Comparison of ENCODE assay signal across 15 cellular contexts in the genomic region with DNA sequence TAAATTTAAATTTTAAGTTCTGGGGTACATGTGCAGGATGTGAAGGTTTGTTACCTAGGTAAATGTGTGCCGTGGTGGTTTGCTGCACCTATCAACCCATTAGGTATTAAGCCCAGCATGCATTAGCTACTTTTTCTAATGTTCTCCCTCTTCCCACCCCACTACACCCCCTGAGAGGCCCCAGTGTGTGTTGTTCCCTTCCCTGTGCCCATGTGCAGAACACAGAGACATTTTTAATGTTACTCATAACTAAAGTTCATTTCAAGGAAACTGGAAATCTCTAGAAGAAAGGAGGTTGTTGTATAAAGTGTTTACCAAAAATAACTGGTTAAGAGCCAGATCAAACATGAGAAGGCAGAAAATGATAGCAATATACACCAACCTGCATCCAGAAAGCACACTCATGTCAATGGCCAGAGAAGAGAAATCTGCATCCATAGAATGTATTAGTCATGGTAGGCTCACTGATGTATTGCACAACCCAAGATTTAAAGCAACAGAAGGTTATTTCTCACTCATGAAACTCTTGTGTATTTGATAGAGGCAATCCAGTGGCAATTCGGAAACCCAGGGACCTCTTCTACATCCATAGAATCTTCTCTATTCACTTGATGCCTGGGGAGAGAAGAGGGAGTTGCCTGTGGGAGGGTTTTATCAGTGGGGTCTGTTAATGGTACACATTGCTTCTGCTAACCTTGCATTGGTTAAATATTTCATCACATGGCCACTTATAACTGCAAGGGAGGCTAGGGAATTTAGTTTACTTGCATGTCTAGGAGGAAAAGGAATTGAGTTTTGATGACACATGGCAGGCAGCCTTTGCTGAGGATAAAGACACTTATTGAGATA.
DNase-seq lines count a peak whose midpoint lies in the region; ATAC-seq and TF ChIP-seq lines count a peak whose summit lies in the region.
"Had no signal": no experiment of that assay in that cellular context is flagged by ENCODE, and none has a peak within 500 bp of the region (broad histone marks: within the 10 kb centered on the region; RNA-seq: fewer than 3 reads in every experiment).

No MANE protein-coding gene starts in this region.

- H2BK120ac ChIP-seq in trophoblast cell (ENCODE audit: insufficient read depth, low read length, poor library complexity) = peak overlapping the region; percentile 28

- H3K4me1 ChIP-seq in trophoblast cell (ENCODE audit: control insufficient read depth in 1 of 2, insufficient read depth in 2 of 2, low read length in 2 of 2) = peaks cover 4 to 12% of the 10 kb centered on the region in 2 experiments
- H3K4me1 ChIP-seq: thyroid gland had no signal

- no peak overlapping the region for H2BK12ac ChIP-seq in trophoblast cell (ENCODE audit: low read length)

- peaks cover 5% of the 10 kb centered on the region for H3K79me1 ChIP-seq in trophoblast cell (ENCODE audit: low read length)

- H3K14ac ChIP-seq in trophoblast cell (ENCODE audit: low read length) = no peak overlapping the region

- H3K9ac ChIP-seq in trophoblast cell (ENCODE audit: low read length) = no peak overlapping the region

- no peaks in the 10 kb centered on the region for H3K36me3 ChIP-seq in trophoblast cell (ENCODE audit: control insufficient read depth in 1 of 2, insufficient read depth in 2 of 2, low read length in 2 of 2)
- H3K36me3 ChIP-seq: thyroid gland had no signal

- DNase-seq in GM04503 (ENCODE audit: low read depth) (peak; percentile 48), NOMO-1 treated with DMSO at 0.1 percent for 48 hours (lab: John Stamatoyannopoulos, UW; ENCODE audit: unreplicated experiment) (peak; percentile 51), epithelial cell of proximal tubule (ENCODE audit: low read depth) (peak; percentile 57), trophoblast cell (peak; percentile 14 to 67)
- no peak for DNase-seq in activated naive CD8-positive, alpha-beta T cell treated with anti-CD3 and anti-CD28 coated beads for 36 hours
- DNase-seq: activated CD8-positive, alpha-beta T cell treated with anti-CD3 and anti-CD28 coated beads for 36 hours; activated naive CD8-positive, alpha-beta T cell treated with anti-CD3 and anti-CD28 coated beads, Interleukin-2, amount 10 ng/mL, durations not matched to agents 7 days and 5 days; endodermal cell; islet precursor cell; NCI-H187; occipital lobe; SHP77 treated with DMSO at 0.1 percent for 48 hours; thyroid gland had no signal

- H3K27me3 Mint-ChIP-seq in activated naive CD8-positive, alpha-beta T cell treated with anti-CD3 and anti-CD28 coated beads for 36 hours = peaks cover 4% of the 10 kb centered on the region

- ATAC-seq in GM19023 (IDR thresholded peaks at IDR 0.05; ENCODE audit: unreplicated experiment) (no peak), GM21723 (IDR thresholded peaks at IDR 0.05; ENCODE audit: unreplicated experiment) (no peak)
- ATAC-seq: activated CD8-positive, alpha-beta T cell treated with anti-CD3 and anti-CD28 coated beads for 36 hours had no signal

- H3K79me2 ChIP-seq in trophoblast cell (ENCODE audit: control insufficient read depth, insufficient read depth, low read length, poor library complexity) = no peaks in the 10 kb centered on the region

- no peaks in the 10 kb centered on the region for H3K27me3 ChIP-seq in trophoblast cell (ENCODE audit: insufficient read depth, low read length)
- H3K27me3 ChIP-seq: thyroid gland had no signal

- no peak overlapping the region for H2AFZ ChIP-seq in trophoblast cell (ENCODE audit: insufficient read depth, low read length, poor library complexity)

- H3K4me3 Mint-ChIP-seq in activated naive CD8-positive, alpha-beta T cell treated with anti-CD3 and anti-CD28 coated beads for 36 hours = no peak overlapping the region
- H3K4me3 Mint-ChIP-seq: activated CD8-positive, alpha-beta T cell treated with anti-CD3 and anti-CD28 coated beads for 36 hours; activated naive CD8-positive, alpha-beta T cell treated with anti-CD3 and anti-CD28 coated beads, Interleukin-2, amount 10 ng/mL, durations not matched to agents 7 days and 5 days; endodermal cell had no signal

- WGBS in trophoblast cell (ENCODE audit: extremely low coverage, insufficient coverage, insufficient read length) = no CpG with 5 or more reads among the region's 2 CpGs

- no peak overlapping the region for H3K27ac Mint-ChIP-seq in activated naive CD8-positive, alpha-beta T cell treated with anti-CD3 and anti-CD28 coated beads for 36 hours
- H3K27ac Mint-ChIP-seq: activated CD8-positive, alpha-beta T cell treated with anti-CD3 and anti-CD28 coated beads for 36 hours; activated naive CD8-positive, alpha-beta T cell treated with anti-CD3 and anti-CD28 coated beads, Interleukin-2, amount 10 ng/mL, durations not matched to agents 7 days and 5 days; endodermal cell had no signal

- no peak overlapping the region for H3K4ac ChIP-seq in trophoblast cell (ENCODE audit: low read depth, low read length)

- no peak overlapping the region for H3K4me2 ChIP-seq in trophoblast cell (ENCODE audit: low read length)

- H3K9me3 Mint-ChIP-seq in activated naive CD8-positive, alpha-beta T cell treated with anti-CD3 and anti-CD28 coated beads for 36 hours = no peaks in the 10 kb centered on the region
- H3K9me3 Mint-ChIP-seq: activated CD8-positive, alpha-beta T cell treated with anti-CD3 and anti-CD28 coated beads for 36 hours; activated naive CD8-positive, alpha-beta T cell treated with anti-CD3 and anti-CD28 coated beads, Interleukin-2, amount 10 ng/mL, durations not matched to agents 7 days and 5 days; endodermal cell had no signal

- no peak overlapping the region for H4K12ac ChIP-seq in trophoblast cell (ENCODE audit: low read depth, low read length)

- no peak overlapping the region for H3K23ac ChIP-seq in trophoblast cell (ENCODE audit: low read length)

- no peak overlapping the region for H4K91ac ChIP-seq in trophoblast cell (ENCODE audit: low read depth, low read length)

- no peaks in the 10 kb centered on the region for H3K36me3 Mint-ChIP-seq in activated naive CD8-positive, alpha-beta T cell treated with anti-CD3 and anti-CD28 coated beads for 36 hours
- H3K36me3 Mint-ChIP-seq: activated naive CD8-positive, alpha-beta T cell treated with anti-CD3 and anti-CD28 coated beads, Interleukin-2, amount 10 ng/mL, durations not matched to agents 7 days and 5 days had no signal

- no peak overlapping the region for H4K8ac ChIP-seq in trophoblast cell (ENCODE audit: low read depth, low read length)

- H3K27ac ChIP-seq in trophoblast cell (ENCODE audit: low read depth, low read length) = no peak overlapping the region
- H3K27ac ChIP-seq: thyroid gland had no signal

- no peak overlapping the region for H2BK5ac ChIP-seq in trophoblast cell (ENCODE audit: low read depth, low read length, poor library complexity)

- no peaks in the 10 kb centered on the region for H3K9me3 ChIP-seq in trophoblast cell (ENCODE audit: insufficient read depth, low read depth, low read length)
- H3K9me3 ChIP-seq: thyroid gland had no signal

- H3K4me3 ChIP-seq in epithelial cell of proximal tubule (ENCODE audit: low read depth, low read length) = no peak overlapping the region
- H3K4me3 ChIP-seq in trophoblast cell (ENCODE audit: low read depth, low read length) = no peak overlapping the region
- H3K4me3 ChIP-seq: thyroid gland had no signal

- TF ChIP-seq CTCF in epithelial cell of proximal tubule (conservative IDR thresholded peaks at IDR 0.05; ENCODE audit: low read depth, low read length) = no peak

- H3K18ac ChIP-seq in trophoblast cell (ENCODE audit: low read length) = no peak overlapping the region

- H3K4me1 Mint-ChIP-seq in activated naive CD8-positive, alpha-beta T cell treated with anti-CD3 and anti-CD28 coated beads for 36 hours = peaks cover 5% of the 10 kb centered on the region
- H3K4me1 Mint-ChIP-seq: endodermal cell had no signal

- no peak overlapping the region for H2AK5ac ChIP-seq in trophoblast cell (ENCODE audit: low read length)
